In the genomic region with DNA sequence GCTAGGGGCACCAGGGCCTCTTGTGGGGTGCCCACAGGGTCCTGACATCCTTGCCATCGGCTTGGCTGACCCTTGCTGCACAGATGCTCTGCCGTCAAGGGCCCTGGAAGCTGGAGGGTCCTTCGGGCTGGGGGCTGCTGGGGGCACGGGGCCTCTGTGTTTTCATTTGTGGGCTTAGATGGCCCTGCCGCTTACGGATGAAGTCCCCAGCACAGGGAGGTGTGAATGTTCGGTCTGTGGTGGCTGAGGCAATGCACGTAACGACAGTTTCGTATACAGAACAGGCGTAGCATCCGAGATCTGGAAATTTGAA, we compare ENCODE assay signal across 1 cellular context.
TF ChIP-seq lines count a peak whose summit lies in the region.

No MANE protein-coding gene starts in this region.

TF ChIP-seq in HepG2, 621 proteins besides CTCF, POLR2A, EP300 and RAD21:
- 0 out of 2 replicates have a peak, but pooled peaks have one; percentile 34 for TF ChIP-seq ZNF563 (CRISPR knock-in tag; IDR thresholded peaks at IDR 0.05)
- TF ChIP-seq MIER2 (CRISPR knock-in tag; IDR thresholded peaks at IDR 0.05) = no peak
- 0 out of 2 replicates have a peak, but pooled peaks have one; percentile 38 for TF ChIP-seq IRF9 (CRISPR knock-in tag; IDR thresholded peaks at IDR 0.05; ENCODE audit: borderline replicate concordance)
TF ChIP-seq in HepG2: peak in this region for 2.
